8 cellular contexts compared by ENCODE assay signal in genomic region chr1:155938220-155938627, GRCh38.
DNase-seq lines count a peak whose midpoint lies in the region; ATAC-seq and TF ChIP-seq lines count a peak whose summit lies in the region.

No MANE protein-coding gene starts in this region.

- no peaks in the 10 kb centered on the region for H3K9me3 ChIP-seq in HEK293 (ENCODE audit: control insufficient read depth, insufficient read depth, low read depth, low read length)

- H3K4me1 ChIP-seq in HEK293 (ENCODE audit: control insufficient read depth, insufficient read depth, low read length), result peaks cover 19% of the 10 kb centered on the region

- POLR2A ChIA-PET in HEK293 (lab: Yijun Ruan, JAX), result interaction anchor here (0.5 to 1.4 kb wide), 8 partner anchors 37 to 676 kb away, joined by 3 to 8 read pairs (median 4); no protein-coding TSS in a partner anchor

- CTCF ChIA-PET in HEK293 (lab: Yijun Ruan, JAX), result interaction anchor here (0.6 to 5.3 kb wide), 41 partner anchors 11 to 894 kb away, joined by 3 to 104 read pairs (median 4); partner anchors contain the start of gene ARHGEF2

- H3K36me3 ChIP-seq in HEK293 (ENCODE audit: control insufficient read depth in 2 of 2, insufficient read depth in 1 of 2, low read length in 2 of 2), result peaks cover 3 to 6% of the 10 kb centered on the region in 2 experiments; a peak in 2 of 3 replicates

- H3K4me3 ChIP-seq in HEK293 (ENCODE audit: low read depth, low read length), result no peak overlapping the region

- peak; percentile 85 for TF ChIP-seq CTCF in HEK293 (tag by site-specific recombination; IDR thresholded peaks at IDR 0.05)

- DNase-seq in D341Med (ENCODE audit: low spot score) (peak; percentile 72), NCI-H748 (lab: John Stamatoyannopoulos, UW; ENCODE audit: unreplicated experiment) (peak; percentile 57), iPS DF 19.7 (ENCODE audit: low read depth, low spot score) (peak; percentile 57)
- no peak for DNase-seq in stimulated activated naive CD8-positive, alpha-beta T cell treated with anti-CD3 and anti-CD28 coated beads, Interleukin-15, Interleukin-2, amounts not matched to agents 100 U/mL and 50 U/mL, for 24 hours

- H3K27ac ChIP-seq in HEK293 (ENCODE audit: extremely low read depth, low read depth, low read length), result no peak overlapping the region
- H3K27ac ChIP-seq in angular gyrus (ENCODE audit: low read depth, low read length), result peak overlapping the region; percentile 43

- ATAC-seq in stimulated activated naive CD8-positive, alpha-beta T cell treated with anti-CD3 and anti-CD28 coated beads, Interleukin-15, Interleukin-2, amounts not matched to agents 100 U/mL and 50 U/mL, for 24 hours, result peak; percentile 10
- no peak for ATAC-seq in HG03097 (IDR thresholded peaks at IDR 0.05; ENCODE audit: low FRiP score, unreplicated experiment)
- ATAC-seq in GM18520 (IDR thresholded peaks at IDR 0.05; ENCODE audit: unreplicated experiment), result no peak

TF ChIP-seq in HEK293, 187 proteins besides CTCF, POLR2A, EP300 and RAD21 (continues in another document):
- TF ChIP-seq ZNF624 (tag by site-specific recombination; IDR thresholded peaks at IDR 0.05) (no peak), TCF7L2 (IDR thresholded peaks at IDR 0.05; ENCODE audit: borderline replicate concordance, low read depth, low read length) (no peak), ZNF610 (tag by site-specific recombination; IDR thresholded peaks at IDR 0.05; ENCODE audit: borderline replicate concordance) (no peak), SCRT2 (tag by site-specific recombination; IDR thresholded peaks at IDR 0.05) (no peak), ZNF148 (tag by site-specific recombination; IDR thresholded peaks at IDR 0.05; ENCODE audit: borderline replicate concordance) (no peak), ZNF521 (tag by site-specific recombination; IDR thresholded peaks at IDR 0.05) (no peak), ZEB2 (tag by site-specific recombination; IDR thresholded peaks at IDR 0.05) (peak; percentile 44; the same call in 1 of the 2 replicates), ZFP69B (tag by site-specific recombination; IDR thresholded peaks at IDR 0.05) (no peak), ZNF571 (tag by site-specific recombination; IDR thresholded peaks at IDR 0.05) (no peak), ZBTB20 (tag by site-specific recombination; IDR thresholded peaks at IDR 0.05) (no peak), ZNF600 (tag by site-specific recombination; IDR thresholded peaks at IDR 0.05) (no peak), ZNF280C (tag by site-specific recombination; IDR thresholded peaks at IDR 0.05) (no peak), INSM2 (tag by site-specific recombination; IDR thresholded peaks at IDR 0.05) (no peak), ZNF473 (tag by site-specific recombination; IDR thresholded peaks at IDR 0.05) (no peak), SP7 (tag by site-specific recombination; IDR thresholded peaks at IDR 0.05) (no peak), ZNF518A (tag by site-specific recombination; conservative IDR thresholded peaks at IDR 0.05; ENCODE audit: low read depth) (no peak), ZNF837 (tag by site-specific recombination; IDR thresholded peaks at IDR 0.05) (no peak), BCL11A (tag by site-specific recombination; IDR thresholded peaks at IDR 0.05; ENCODE audit: low read depth) (no peak), ZNF530 (tag by site-specific recombination; IDR thresholded peaks at IDR 0.05; ENCODE audit: low read depth) (no peak), ZNF138 (tag by site-specific recombination; IDR thresholded peaks at IDR 0.05; ENCODE audit: borderline replicate concordance) (no peak), HOXA7 (CRISPR knock-in tag; IDR thresholded peaks at IDR 0.05; ENCODE audit: borderline replicate concordance) (no peak)
